In the genomic region with DNA sequence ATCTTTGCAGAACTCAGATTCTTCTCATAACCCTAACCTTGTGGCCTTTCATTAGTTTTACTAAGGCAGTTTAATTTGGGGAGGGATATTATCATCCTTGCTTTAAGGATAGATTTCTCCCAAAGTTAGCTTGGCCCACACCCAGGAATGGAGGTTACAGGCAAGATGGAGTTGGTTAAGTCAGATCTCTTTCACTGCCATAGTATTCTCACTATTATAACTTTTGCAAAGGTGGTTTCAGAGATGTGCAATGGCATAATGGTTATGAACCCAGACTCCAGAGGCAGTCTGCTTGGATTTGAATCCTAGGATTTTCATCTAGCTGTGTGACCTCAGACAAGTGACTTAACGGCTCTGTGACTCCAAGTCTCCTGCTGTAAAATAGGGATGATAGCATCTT, we compare ENCODE assay signal across 23 cellular contexts.
"Had no signal": no experiment of that assay in that cellular context is flagged by ENCODE, and none has a peak within 500 bp of the region (broad histone marks: within the 10 kb centered on the region; RNA-seq: fewer than 3 reads in every experiment).

No MANE protein-coding gene starts in this region.

- H3K9me3 ChIP-seq: colonic mucosa had no signal

- H3K79me2 ChIP-seq: hepatocyte had no signal

- H3K27me3 Mint-ChIP-seq: dendritic cell treated with granulocyte-macrophage colony-stimulating factor and Interleukin-4, amounts not matched to agents 40 ng/mL and 50 ng/mL, for 4 days; effector memory CD8-positive, alpha-beta T cell had no signal

- H3K27ac ChIP-seq: colonic mucosa, esophagus muscularis mucosa, gastroesophageal sphincter, heart left ventricle, hepatocyte, left lung, lower lobe of right lung had no signal

- H3K4me2 ChIP-seq: hepatocyte had no signal

- H3K4me3 Mint-ChIP-seq: dendritic cell treated with granulocyte-macrophage colony-stimulating factor and Interleukin-4, amounts not matched to agents 40 ng/mL and 50 ng/mL, for 4 days; effector memory CD8-positive, alpha-beta T cell; immature natural killer cell; naive thymus-derived CD4-positive, alpha-beta T cell; natural killer cell had no signal

- H3K27ac Mint-ChIP-seq: effector memory CD8-positive, alpha-beta T cell; immature natural killer cell; naive thymus-derived CD4-positive, alpha-beta T cell; natural killer cell had no signal

- H3K36me3 Mint-ChIP-seq: natural killer cell had no signal

- H3K36me3 ChIP-seq: colonic mucosa, esophagus muscularis mucosa, gastroesophageal sphincter, heart left ventricle, left lung, lower lobe of right lung had no signal

- H3K4me1 Mint-ChIP-seq: immature natural killer cell, natural killer cell had no signal

- H3K27me3 ChIP-seq: colonic mucosa, esophagus muscularis mucosa, foreskin keratinocyte, gastroesophageal sphincter, heart left ventricle, hepatocyte, left lung had no signal

- H3K4me3 ChIP-seq: colonic mucosa, esophagus muscularis mucosa, gastroesophageal sphincter, heart left ventricle, hepatocyte, left lung, lower lobe of right lung had no signal

- H3K4me1 ChIP-seq: colonic mucosa had no signal

- H2AFZ ChIP-seq: hepatocyte had no signal

- DNase-seq: colonic mucosa; cortex of kidney; effector CD8-positive, alpha-beta T cell; effector memory CD8-positive, alpha-beta T cell; foreskin keratinocyte; heart left ventricle; hypothalamus; immature natural killer cell; islet precursor cell; kidney; kidney glomerular epithelial cell; left colon; left lung; left ventricle myocardium superior; lower lobe of right lung; mesendoderm; midbrain; naive thymus-derived CD4-positive, alpha-beta T cell; natural killer cell had no signal
